In genomic region chr22:27719535-27720227, GRCh38 we compare ENCODE assay signal across 9 cellular contexts.
DNase-seq lines count a peak whose midpoint lies in the region; ATAC-seq and TF ChIP-seq lines count a peak whose summit lies in the region.
"Had no signal": no experiment of that assay in that cellular context is flagged by ENCODE, and none has a peak within 500 bp of the region (broad histone marks: within the 10 kb centered on the region; RNA-seq: fewer than 3 reads in every experiment).

No MANE protein-coding gene starts in this region.

- peak overlapping the region; percentile 79 for H3K4me2 ChIP-seq in HCT116 (ENCODE audit: low read length)

- no peak for TF ChIP-seq POLR2A in HCT116 (IDR thresholded peaks at IDR 0.05; ENCODE audit: borderline replicate concordance, extremely low read depth, insufficient read depth, insufficient read length)

- no peaks in the 10 kb centered on the region for H3K9me2 ChIP-seq in HCT116 (ENCODE audit: insufficient read depth)

- no peaks in the 10 kb centered on the region for H3K4me1 Mint-ChIP-seq in stimulated activated effector memory CD8-positive, alpha-beta T cell treated with anti-CD3 and anti-CD28 coated beads, Interleukin-12 subunit alpha, Interleukin-12 subunit beta, amount 100 ng/mL, for 72 hours

- H3K27me3 ChIP-seq in HCT116 (ENCODE audit: insufficient read depth, low read length) = no peaks in the 10 kb centered on the region

- CTCF ChIA-PET in HCT116 (lab: Charles Lee) = no interaction called here

- no peak overlapping the region for H3K4me3 ChIP-seq in HCT116 (replicated peaks in 1 of 2; ENCODE audit: low read depth in 1 of 2, low read length in 2 of 2)

- POLR2A ChIA-PET in HCT116 (lab: Charles Lee) = no interaction called here

- TF ChIP-seq RAD21 in HCT116 (IDR thresholded peaks at IDR 0.05; ENCODE audit: low read depth) = no peak

- intact Hi-C loops in HCT116 (cut with micrococcal nuclease) (no loop called here), Right ventricle myocardium inferior (cut with DNase I) (no loop called here)

- peak; percentile 45; the same call in 1 of the 2 replicates for ATAC-seq in HCT116
- ATAC-seq in Right ventricle myocardium inferior = peak; percentile 14
- ATAC-seq in GM21528 (IDR thresholded peaks at IDR 0.05; ENCODE audit: low FRiP score, unreplicated experiment) = no peak
- no peak for ATAC-seq in stimulated activated effector memory CD8-positive, alpha-beta T cell treated with anti-CD3 and anti-CD28 coated beads, Interleukin-12 subunit alpha, Interleukin-12 subunit beta, amount 100 ng/mL, for 72 hours

- no peak for TF ChIP-seq CTCF in HCT116 (IDR thresholded peaks at IDR 0.05 in 2 of 3, conservative IDR thresholded peaks at IDR 0.05 in 1 of 3; ENCODE audit: borderline replicate concordance in 1 of 3, insufficient read depth in 1 of 3, low read depth in 2 of 3, low read length in 2 of 3)

- no TSS peak for BruUV-seq in HCT116 (replicated peaks; lab: Mats Ljungman, UMichigan)

- H3K79me2 ChIP-seq in HCT116 (ENCODE audit: insufficient read depth, low read length) = no peaks in the 10 kb centered on the region
- H3K79me2 ChIP-seq: parathyroid adenoma had no signal

- H2AFZ ChIP-seq in HCT116 (ENCODE audit: low read depth, low read length, poor library complexity, severe bottlenecking) = peak overlapping the region; percentile 58
- H2AFZ ChIP-seq: parathyroid adenoma had no signal

- no peak overlapping the region for H3K4me3 Mint-ChIP-seq in stimulated activated effector memory CD8-positive, alpha-beta T cell treated with anti-CD3 and anti-CD28 coated beads, Interleukin-12 subunit alpha, Interleukin-12 subunit beta, amount 100 ng/mL, for 72 hours

- H3K27ac ChIP-seq in HCT116 (ENCODE audit: low read depth, low read length) (peak overlapping the region; percentile 67), substantia nigra (ENCODE audit: low read depth, low read length, poor library complexity, severe bottlenecking) (peak overlapping the region; percentile 52)
- H3K27ac ChIP-seq: parathyroid adenoma had no signal

- peaks cover 28 to 40% of the 10 kb centered on the region in 2 experiments for H3K4me1 ChIP-seq in HCT116 (ENCODE audit: control insufficient read depth in 1 of 2, insufficient read depth in 2 of 2, low read length in 2 of 2)
- H3K4me1 ChIP-seq: parathyroid adenoma had no signal

- H3K36me3 ChIP-seq in HCT116 (ENCODE audit: control insufficient read depth in 1 of 2, insufficient read depth in 2 of 2, low read length in 2 of 2) = no peaks in the 10 kb centered on the region

- no peaks in the 10 kb centered on the region for H3K9me3 Mint-ChIP-seq in stimulated activated effector memory CD8-positive, alpha-beta T cell treated with anti-CD3 and anti-CD28 coated beads, Interleukin-12 subunit alpha, Interleukin-12 subunit beta, amount 100 ng/mL, for 72 hours

- RAD21 ChIA-PET in HCT116 (lab: Charles Lee; ENCODE audit: low non-redundant PET in 1 of 2, low total read pairs in 2 of 2, uncharacterized antibody in 2 of 2, unreplicated experiment in 2 of 2) = no interaction called here

- H3K36me3 Mint-ChIP-seq in stimulated activated effector memory CD8-positive, alpha-beta T cell treated with anti-CD3 and anti-CD28 coated beads, Interleukin-12 subunit alpha, Interleukin-12 subunit beta, amount 100 ng/mL, for 72 hours = no peaks in the 10 kb centered on the region

- H3K27ac Mint-ChIP-seq in stimulated activated effector memory CD8-positive, alpha-beta T cell treated with anti-CD3 and anti-CD28 coated beads, Interleukin-12 subunit alpha, Interleukin-12 subunit beta, amount 100 ng/mL, for 72 hours = no peak overlapping the region

- H3K9me3 ChIP-seq in HCT116 (ENCODE audit: control insufficient read depth in 1 of 2, insufficient read depth in 1 of 2, low read depth in 1 of 2, low read length in 2 of 2) = no peaks in the 10 kb centered on the region

- DNase-seq in HCT116 (ENCODE audit: low read depth, low spot score) (no peak), RKO (ENCODE audit: low spot score) (peak; percentile 8), Right ventricle myocardium inferior (ENCODE audit: missing footprints) (no peak), substantia nigra (lab: John Stamatoyannopoulos, UW) (peak in 35 of 49 donors; percentile 3 to 71 (median 27)), NCI-H1930 (lab: John Stamatoyannopoulos, UW) (no peak)
- no peak for DNase-seq in stimulated activated effector memory CD8-positive, alpha-beta T cell treated with anti-CD3 and anti-CD28 coated beads, Interleukin-12 subunit alpha, Interleukin-12 subunit beta, amount 100 ng/mL, for 72 hours (ENCODE audit: low spot score in 2 of 2)
- DNase-seq: SHP77 treated with DMSO at 0.1 percent for 48 hours had no signal

- H4K20me1 ChIP-seq in HCT116 (ENCODE audit: insufficient read depth) = no peaks in the 10 kb centered on the region

- no peak overlapping the region for H3K9ac ChIP-seq in HCT116 (ENCODE audit: low read length)
- H3K9ac ChIP-seq: parathyroid adenoma had no signal

TF ChIP-seq in HCT116, 20 proteins besides CTCF, POLR2A, EP300 and RAD21:
- TF ChIP-seq MAX (IDR thresholded peaks at IDR 0.05) (0 out of 2 replicates have a peak, but pooled peaks have one; percentile 57), ATF3 (IDR thresholded peaks at IDR 0.05) (no peak)
TF ChIP-seq in HCT116: peak in this region for 1.

Comparison
In these comparisons a context has a peak if more than half of its experiments do, and no peak if none do; other contexts are left out.
1. ATAC-seq: peak in HCT116 (single experiment) and Right ventricle myocardium inferior (single experiment); none in GM21528 (single experiment) and stimulated activated effector memory CD8-positive, alpha-beta T cell treated with anti-CD3 and anti-CD28 coated beads, Interleukin-12 subunit alpha, Interleukin-12 subunit beta, amount 100 ng/mL, for 72 hours (single experiment).
2. DNase-seq: peak in RKO (single experiment) and substantia nigra (35 of 49); none in HCT116 (single experiment), Right ventricle myocardium inferior (single experiment), NCI-H1930 (0 of 2) and stimulated activated effector memory CD8-positive, alpha-beta T cell treated with anti-CD3 and anti-CD28 coated beads, Interleukin-12 subunit alpha, Interleukin-12 subunit beta, amount 100 ng/mL, for 72 hours (0 of 2).